ENCODE assay signal across 9 cellular contexts in genomic region chr1:166479052-166479631, GRCh38.
A peak's percentile ranks its signal among the peaks of the same experiment; 100 is the strongest.
DNase-seq lines count a peak whose midpoint lies in the region; ATAC-seq and TF ChIP-seq lines count a peak whose summit lies in the region.
"Had no signal": no experiment of that assay in that cellular context is flagged by ENCODE, and none has a peak within 500 bp of the region (broad histone marks: within the 10 kb centered on the region; RNA-seq: fewer than 3 reads in every experiment).

No MANE protein-coding gene starts in this region.

- no peak overlapping the region for H3K4ac ChIP-seq in mesendoderm (ENCODE audit: low read depth, low read length)

- DNase-seq in DMS53 (lab: John Stamatoyannopoulos, UW) (peak; percentile 59), NCI-H1092 treated with DMSO at 0.1 percent for 48 hours (lab: John Stamatoyannopoulos, UW) (peak; percentile 48), WERI-Rb-1 (peak; percentile 53), dermis blood vessel endothelial cell (peak; percentile 68), mesendoderm (peak; percentile 50)
- peak; percentile 13 for DNase-seq in stimulated activated naive B cell treated with anti-CD40 and anti-IgM and Interleukin-4, amounts not matched to agents 10 μg/mL and 1 μg/mL and 100 μg/mL, for 72 hours

- no peaks in the 10 kb centered on the region for H3K79me2 ChIP-seq in mesendoderm (ENCODE audit: control insufficient read depth, insufficient read depth, low read length)

- H3K27me3 ChIP-seq in WERI-Rb-1 (ENCODE audit: insufficient read depth, low read depth, severe bottlenecking) (no peaks in the 10 kb centered on the region), mesendoderm (ENCODE audit: insufficient read depth, low read length, poor library complexity) (no peaks in the 10 kb centered on the region)

- ATAC-seq in GM21526 (IDR thresholded peaks at IDR 0.05; ENCODE audit: low FRiP score, unreplicated experiment) = peak; percentile 79
- ATAC-seq in stimulated activated naive B cell treated with anti-CD40 and anti-IgM and Interleukin-4, amounts not matched to agents 10 μg/mL and 1 μg/mL and 100 μg/mL, for 72 hours (replicated peaks) = peak in 1 of 2 donors; percentile 51
- no peak for ATAC-seq in GM19324 (IDR thresholded peaks at IDR 0.05; ENCODE audit: low FRiP score, unreplicated experiment)

- WGBS in mesendoderm (ENCODE audit: extremely low coverage, insufficient coverage, low lambda C conversion rate) = no CpG with 5 or more reads among the region's 2 CpGs

- peak; percentile 47; the same call in 1 of the 2 replicates for TF ChIP-seq CTCF in WERI-Rb-1 (IDR thresholded peaks at IDR 0.05; ENCODE audit: low read depth, low read length)

- H3K79me1 ChIP-seq in mesendoderm (ENCODE audit: low read length) = no peaks in the 10 kb centered on the region

- H2BK120ac ChIP-seq in mesendoderm (ENCODE audit: low read depth, low read length) = no peak overlapping the region

- H2BK5ac ChIP-seq in mesendoderm (ENCODE audit: low read length) = no peak overlapping the region

- H3K27ac ChIP-seq in WERI-Rb-1 = no peak overlapping the region
- H3K27ac ChIP-seq in mesendoderm (ENCODE audit: low read depth, low read length) = no peak overlapping the region

- H3K36me3 Mint-ChIP-seq in stimulated activated naive B cell treated with anti-CD40 and anti-IgM and Interleukin-4, amounts not matched to agents 10 μg/mL and 1 μg/mL and 100 μg/mL, for 72 hours = no peaks in the 10 kb centered on the region

- H3K23ac ChIP-seq in mesendoderm (ENCODE audit: low read length) = no peak overlapping the region

- H3K36me3 ChIP-seq in WERI-Rb-1 (no peaks in the 10 kb centered on the region), mesendoderm (ENCODE audit: control insufficient read depth, insufficient read depth, low read length) (no peaks in the 10 kb centered on the region)

- no peak overlapping the region for H3K27ac Mint-ChIP-seq in stimulated activated naive B cell treated with anti-CD40 and anti-IgM and Interleukin-4, amounts not matched to agents 10 μg/mL and 1 μg/mL and 100 μg/mL, for 72 hours
- H3K27ac Mint-ChIP-seq: activated naive CD8-positive, alpha-beta T cell had no signal

- no peak overlapping the region for H3K4me2 ChIP-seq in mesendoderm (ENCODE audit: low read length)

- H3K4me1 Mint-ChIP-seq in stimulated activated naive B cell treated with anti-CD40 and anti-IgM and Interleukin-4, amounts not matched to agents 10 μg/mL and 1 μg/mL and 100 μg/mL, for 72 hours = peaks cover 0 to 2% of the 10 kb centered on the region in 2 donors

- H3K9me3 Mint-ChIP-seq in stimulated activated naive B cell treated with anti-CD40 and anti-IgM and Interleukin-4, amounts not matched to agents 10 μg/mL and 1 μg/mL and 100 μg/mL, for 72 hours = no peaks in the 10 kb centered on the region

- H3K18ac ChIP-seq in mesendoderm (ENCODE audit: low read length) = no peak overlapping the region

- H3K4me3 Mint-ChIP-seq in stimulated activated naive B cell treated with anti-CD40 and anti-IgM and Interleukin-4, amounts not matched to agents 10 μg/mL and 1 μg/mL and 100 μg/mL, for 72 hours = no peak overlapping the region
- H3K4me3 Mint-ChIP-seq: activated naive CD8-positive, alpha-beta T cell had no signal

- no peak overlapping the region for H4K8ac ChIP-seq in mesendoderm (ENCODE audit: low read depth, low read length)

- H3K4me1 ChIP-seq in mesendoderm (ENCODE audit: control insufficient read depth, low read depth, low read length) = no peaks in the 10 kb centered on the region

- H3K9ac ChIP-seq in mesendoderm (ENCODE audit: low read length) = no peak overlapping the region

- H2AK5ac ChIP-seq in mesendoderm (ENCODE audit: low read length) = no peak overlapping the region

- H4K5ac ChIP-seq in mesendoderm (ENCODE audit: low read length) = no peak overlapping the region

- H3K4me3 ChIP-seq in WERI-Rb-1 (ENCODE audit: low read depth, low read length) (no peak overlapping the region), mesendoderm (ENCODE audit: low read length) (no peak overlapping the region)

- H3K27me3 Mint-ChIP-seq in stimulated activated naive B cell treated with anti-CD40 and anti-IgM and Interleukin-4, amounts not matched to agents 10 μg/mL and 1 μg/mL and 100 μg/mL, for 72 hours = no peaks in the 10 kb centered on the region
- H3K27me3 Mint-ChIP-seq: activated naive CD8-positive, alpha-beta T cell had no signal

- H2BK15ac ChIP-seq in mesendoderm (replicated peaks; ENCODE audit: low read depth) = no peak overlapping the region

- no peak overlapping the region for H3K56ac ChIP-seq in mesendoderm (ENCODE audit: low read length)

- no peaks in the 10 kb centered on the region for H3K9me3 ChIP-seq in WERI-Rb-1 (ENCODE audit: severe bottlenecking)

Comparison
In these comparisons a context has a peak if more than half of its experiments do, and no peak if none do; other contexts are left out.
1. DNase-seq: peak in every context shown above with its lines; median percentile 68 in dermis blood vessel endothelial cell; 59 in DMS53; 53 in WERI-Rb-1; 50 in mesendoderm; 48 in NCI-H1092 treated with DMSO at 0.1 percent for 48 hours; 13 in stimulated activated naive B cell treated with anti-CD40 and anti-IgM and Interleukin-4, amounts not matched to agents 10 μg/mL and 1 μg/mL and 100 μg/mL, for 72 hours.